In genomic region chr5:77398458-77398857, GRCh38 we compare ENCODE assay signal across 26 cellular contexts.
"Had no signal": no experiment of that assay in that cellular context is flagged by ENCODE, and none has a peak within 500 bp of the region (broad histone marks: within the 10 kb centered on the region; RNA-seq: fewer than 3 reads in every experiment).

No MANE protein-coding gene starts in this region.

- H3K36me3 ChIP-seq: gastroesophageal sphincter, heart right ventricle, lower lobe of right lung, neural progenitor cell, right lobe of liver, thoracic aorta, tibial nerve, vagina had no signal

- H3K27me3 Mint-ChIP-seq: dendritic cell treated with granulocyte-macrophage colony-stimulating factor and Interleukin-4, amounts not matched to agents 40 ng/mL and 50 ng/mL, for 4 days; naive B cell; progenitor cell of endocrine pancreas; stimulated activated naive B cell treated with anti-CD40 and anti-IgM and Interleukin-4, amounts not matched to agents 10 μg/mL and 1 μg/mL and 100 μg/mL, for 72 hours; stimulated activated naive CD8-positive, alpha-beta T cell treated with anti-CD3 and anti-CD28 coated beads, Interleukin-15, Interleukin-2, amounts not matched to agents 100 ng/mL and 50 ng/mL, for 24 hours had no signal

- H3K4me2 ChIP-seq: neural progenitor cell had no signal

- H3K27ac Mint-ChIP-seq: dendritic cell treated with granulocyte-macrophage colony-stimulating factor and Interleukin-4, amounts not matched to agents 40 ng/mL and 50 ng/mL, for 4 days; endodermal cell; immature natural killer cell; natural killer cell treated with Interleukin-12 subunit alpha and Interleukin-12 subunit beta and Interleukin-15 and Interleukin-18, amount 100 ng/mL, for 72 hours; neural progenitor cell; stimulated activated naive B cell treated with anti-CD40 and anti-IgM and Interleukin-4, amounts not matched to agents 10 μg/mL and 1 μg/mL and 100 μg/mL, for 72 hours; stimulated activated naive CD8-positive, alpha-beta T cell treated with anti-CD3 and anti-CD28 coated beads, Interleukin-15, Interleukin-2, amounts not matched to agents 100 ng/mL and 50 ng/mL, for 24 hours had no signal

- H3K27me3 ChIP-seq: gastroesophageal sphincter, heart right ventricle, neural progenitor cell, right lobe of liver, tibial nerve, vagina had no signal

- H3K4me3 Mint-ChIP-seq: dendritic cell treated with granulocyte-macrophage colony-stimulating factor and Interleukin-4, amounts not matched to agents 40 ng/mL and 50 ng/mL, for 4 days; endodermal cell; immature natural killer cell; naive B cell; natural killer cell treated with Interleukin-12 subunit alpha and Interleukin-12 subunit beta and Interleukin-15 and Interleukin-18, amount 100 ng/mL, for 72 hours; neural progenitor cell; stimulated activated naive B cell treated with anti-CD40 and anti-IgM and Interleukin-4, amounts not matched to agents 10 μg/mL and 1 μg/mL and 100 μg/mL, for 72 hours; stimulated activated naive CD8-positive, alpha-beta T cell treated with anti-CD3 and anti-CD28 coated beads, Interleukin-15, Interleukin-2, amounts not matched to agents 100 ng/mL and 50 ng/mL, for 24 hours had no signal

- DNase-seq: effector CD8-positive, alpha-beta T cell; endodermal cell; foreskin keratinocyte; heart right ventricle; hypothalamus; immature natural killer cell; left ventricle myocardium superior; lower lobe of right lung; mucosa of descending colon; naive B cell; right lobe of liver; small intestine; stimulated activated CD4-positive, alpha-beta T cell treated with anti-CD3 and anti-CD28 coated beads, Interleukin-15, amount 100 ng/mL, for 24 hours; stimulated activated CD4-positive, alpha-beta T cell treated with anti-CD3 and anti-CD28 coated beads, Interleukin-2, amount 100 ng/mL, for 48 hours; stimulated activated naive B cell treated with anti-CD40 and anti-IgM and Interleukin-4, amounts not matched to agents 10 μg/mL and 1 μg/mL and 100 μg/mL, for 72 hours had no signal

- H2AFZ ChIP-seq: neural progenitor cell, parathyroid adenoma had no signal

- H3K36me3 Mint-ChIP-seq: immature natural killer cell; naive B cell; natural killer cell treated with Interleukin-12 subunit alpha and Interleukin-12 subunit beta and Interleukin-15 and Interleukin-18, amount 100 ng/mL, for 72 hours; neural progenitor cell; stimulated activated naive B cell treated with anti-CD40 and anti-IgM and Interleukin-4, amounts not matched to agents 10 μg/mL and 1 μg/mL and 100 μg/mL, for 72 hours had no signal

- H3K27ac ChIP-seq: epithelial cell of prostate, foreskin keratinocyte, gastroesophageal sphincter, heart right ventricle, lower lobe of right lung, neural progenitor cell, parathyroid adenoma, right lobe of liver, thoracic aorta, tibial nerve, vagina had no signal

- H3K4me3 ChIP-seq: gastroesophageal sphincter, heart right ventricle, lower lobe of right lung, mucosa of descending colon, neural progenitor cell, right lobe of liver, thoracic aorta, tibial nerve, vagina had no signal

- H3K4me1 ChIP-seq: foreskin keratinocyte, gastroesophageal sphincter, heart right ventricle, lower lobe of right lung, neural progenitor cell, parathyroid adenoma, tibial nerve, vagina had no signal

- H3K9me3 ChIP-seq: gastroesophageal sphincter, heart right ventricle, lower lobe of right lung, mucosa of descending colon, right lobe of liver, thoracic aorta, tibial nerve, vagina had no signal

- H3K79me2 ChIP-seq: parathyroid adenoma had no signal

- H3K9me3 Mint-ChIP-seq: dendritic cell treated with granulocyte-macrophage colony-stimulating factor and Interleukin-4, amounts not matched to agents 40 ng/mL and 50 ng/mL, for 4 days; endodermal cell; immature natural killer cell; naive B cell; natural killer cell treated with Interleukin-12 subunit alpha and Interleukin-12 subunit beta and Interleukin-15 and Interleukin-18, amount 100 ng/mL, for 72 hours; neural progenitor cell; stimulated activated naive B cell treated with anti-CD40 and anti-IgM and Interleukin-4, amounts not matched to agents 10 μg/mL and 1 μg/mL and 100 μg/mL, for 72 hours; stimulated activated naive CD8-positive, alpha-beta T cell treated with anti-CD3 and anti-CD28 coated beads, Interleukin-15, Interleukin-2, amounts not matched to agents 100 ng/mL and 50 ng/mL, for 24 hours had no signal

- H3K4me1 Mint-ChIP-seq: immature natural killer cell, naive B cell, neural progenitor cell had no signal
